16 cellular contexts compared by ENCODE assay signal in the genomic region with DNA sequence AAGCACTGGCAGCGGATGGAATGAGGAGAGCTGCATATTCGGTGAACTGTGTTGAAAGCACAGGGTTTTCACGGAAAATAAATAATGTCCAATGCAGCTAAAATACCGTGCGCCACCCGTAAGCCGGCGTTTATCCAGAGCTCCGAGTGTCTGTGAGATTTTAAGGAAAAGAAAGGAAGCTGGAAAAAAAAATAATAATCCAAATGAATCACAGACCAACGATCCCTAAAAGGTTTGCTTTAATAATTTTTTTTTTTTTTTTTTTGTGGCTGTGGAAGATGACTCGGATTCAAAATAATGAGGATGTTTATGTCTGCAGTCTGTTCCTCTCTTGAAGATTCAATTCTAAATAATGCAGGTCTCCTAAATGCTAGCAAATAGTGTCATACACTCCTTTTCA.
DNase-seq lines count a peak whose midpoint lies in the region; ATAC-seq and TF ChIP-seq lines count a peak whose summit lies in the region.
"Had no signal": no experiment of that assay in that cellular context is flagged by ENCODE, and none has a peak within 500 bp of the region (broad histone marks: within the 10 kb centered on the region; RNA-seq: fewer than 3 reads in every experiment).

No MANE protein-coding gene starts in this region.

- no peak overlapping the region for H3K23ac ChIP-seq in IMR-90 (ENCODE audit: low read depth, low read length)

- H3K56ac ChIP-seq in IMR-90 (ENCODE audit: extremely low read depth, insufficient read depth, low read length): no peak overlapping the region

- H4K20me1 ChIP-seq in IMR-90 (ENCODE audit: insufficient read depth, low read length) (no peaks in the 10 kb centered on the region), osteoblast (ENCODE audit: insufficient read depth, low read length) (no peaks in the 10 kb centered on the region)

- no peaks in the 10 kb centered on the region for H3K36me3 Mint-ChIP-seq in chondrocyte (ENCODE audit: low read depth)
- H3K36me3 Mint-ChIP-seq: CD4-positive, CD25-positive, alpha-beta regulatory T cell had no signal

- no peaks in the 10 kb centered on the region for H3K79me2 ChIP-seq in osteoblast (ENCODE audit: insufficient read depth, low read length)

- H2AK9ac ChIP-seq in IMR-90 (replicated peaks; ENCODE audit: low read depth, low read length, poor library complexity): no peak overlapping the region

- WGBS in IMR-90 (ENCODE audit: extremely low coverage in 2 of 2, insufficient read length in 1 of 2), 2 experiments: no CpG with 5 or more reads among the region's 11 CpGs

- no peaks in the 10 kb centered on the region for H3K27me3 ChIP-seq in IMR-90 (ENCODE audit: control insufficient read depth, insufficient read depth, low read length)
- no peaks in the 10 kb centered on the region for H3K27me3 ChIP-seq in osteoblast (ENCODE audit: insufficient read depth, low read length)
- peaks cover 5% of the 10 kb centered on the region for H3K27me3 ChIP-seq in left ventricle myocardium inferior (ENCODE audit: low read depth)
- H3K27me3 ChIP-seq: BE2C had no signal

- H3K4me3 ChIP-seq in IMR-90 (ENCODE audit: insufficient read depth, low read depth, low read length) (no peak overlapping the region), osteoblast (ENCODE audit: insufficient read depth, low read length) (peak overlapping the region; percentile 56), left ventricle myocardium inferior (no peak overlapping the region)
- H3K4me3 ChIP-seq: A549, GM23248 had no signal

- H3K36me3 ChIP-seq in IMR-90 (ENCODE audit: control insufficient read depth, insufficient read depth, low read length): no peaks in the 10 kb centered on the region
- H3K36me3 ChIP-seq in osteoblast (ENCODE audit: insufficient read depth, low read length): no peaks in the 10 kb centered on the region
- H3K36me3 ChIP-seq in left ventricle myocardium inferior: no peaks in the 10 kb centered on the region
- H3K36me3 ChIP-seq: BE2C had no signal

- peaks cover 34% of the 10 kb centered on the region for H3K9me3 ChIP-seq in IMR-90 (ENCODE audit: control insufficient read depth, insufficient read depth, low read length)
- H3K9me3 ChIP-seq in osteoblast (ENCODE audit: low read depth, low read length): no peaks in the 10 kb centered on the region
- H3K9me3 ChIP-seq in left ventricle myocardium inferior (replicated peaks): peaks cover 33% of the 10 kb centered on the region
- H3K9me3 ChIP-seq: A549, BE2C had no signal

- H3K27ac ChIP-seq in IMR-90 (ENCODE audit: insufficient read depth, low read length) (no peak overlapping the region), osteoblast (ENCODE audit: low read depth, low read length) (no peak overlapping the region), left ventricle myocardium inferior (replicated peaks) (no peak overlapping the region)
- H3K27ac ChIP-seq: A549, GM23248 had no signal

- H2BK20ac ChIP-seq in IMR-90 (ENCODE audit: low read depth, low read length): no peak overlapping the region

- H3K27ac Mint-ChIP-seq in chondrocyte (ENCODE audit: unreplicated experiment): no peak overlapping the region
- H3K27ac Mint-ChIP-seq: CD4-positive, CD25-positive, alpha-beta regulatory T cell had no signal

- no peaks in the 10 kb centered on the region for H3K27me3 Mint-ChIP-seq in chondrocyte (ENCODE audit: low read depth)
- H3K27me3 Mint-ChIP-seq: CD4-positive, CD25-positive, alpha-beta regulatory T cell had no signal

- H4K5ac ChIP-seq in IMR-90 (ENCODE audit: low read depth, low read length): no peak overlapping the region

- ATAC-seq in IMR-90 (ENCODE audit: low read depth): peak; percentile 53
- ATAC-seq: A549 had no signal

- H3K79me1 ChIP-seq in IMR-90 (ENCODE audit: low read depth in 1 of 2, low read length in 2 of 2): no peaks in the 10 kb centered on the region

- no peak overlapping the region for H2AK5ac ChIP-seq in IMR-90 (ENCODE audit: low read depth, low read length)

- CTCF ChIA-PET in IMR-90 (lab: Yijun Ruan, JAX): no interaction called here

- H3K4ac ChIP-seq in IMR-90 (ENCODE audit: low read depth, low read length): no peak overlapping the region

- H3K4me2 ChIP-seq in IMR-90 (ENCODE audit: low read depth, low read length): no peak overlapping the region
- peak overlapping the region; percentile 72 for H3K4me2 ChIP-seq in osteoblast (ENCODE audit: insufficient read depth, low read length)
- H3K4me2 ChIP-seq: A549 had no signal

- in situ Hi-C loops in IMR-90 (cut with MboI; ENCODE audit: low sequenced_read_pairs): no loop called here

- no peak overlapping the region for H3K18ac ChIP-seq in IMR-90 (ENCODE audit: low read depth, low read length)

- intact Hi-C loops in IMR-90 (cut with micrococcal nuclease): no loop called here
- intact Hi-C loops in left ventricle myocardium inferior (cut with micrococcal nuclease): no loop called here

- no peak for TF ChIP-seq POLR2A in IMR-90 (IDR thresholded peaks at IDR 0.05; ENCODE audit: low read depth, low read length)

- H2BK15ac ChIP-seq in IMR-90 (ENCODE audit: low read depth, low read length): no peak overlapping the region

- TF ChIP-seq CTCF in IMR-90 (conservative IDR thresholded peaks at IDR 0.05; ENCODE audit: low read depth, low read length): no peak
- TF ChIP-seq CTCF in chondrocyte (IDR thresholded peaks at IDR 0.05): no peak
- TF ChIP-seq CTCF in osteoblast (IDR thresholded peaks at IDR 0.05; ENCODE audit: extremely low read depth, low read depth, low read length): no peak
- TF ChIP-seq CTCF in left ventricle myocardium inferior (IDR thresholded peaks at IDR 0.05; ENCODE audit: borderline replicate concordance): no peak

- H3K4me1 Mint-ChIP-seq in chondrocyte (ENCODE audit: low read depth): peaks cover 14% of the 10 kb centered on the region
- H3K4me1 Mint-ChIP-seq: CD4-positive, CD25-positive, alpha-beta regulatory T cell had no signal

- H4K8ac ChIP-seq in IMR-90 (ENCODE audit: low read depth in 2 of 2, low read length in 2 of 2): no peak overlapping the region

- H3K14ac ChIP-seq in IMR-90 (replicated peaks; ENCODE audit: low read depth, low read length): no peak overlapping the region

- no peak for TF ChIP-seq RAD21 in IMR-90 (IDR thresholded peaks at IDR 0.05; ENCODE audit: low read length)

- no peak overlapping the region for H2AFZ ChIP-seq in IMR-90 (replicated peaks; ENCODE audit: low read length, poor library complexity)
- H2AFZ ChIP-seq in osteoblast (ENCODE audit: low read length): peak overlapping the region; percentile 51
- H2AFZ ChIP-seq: GM23248 had no signal

- H3K4me1 ChIP-seq in IMR-90 (ENCODE audit: control insufficient read depth, insufficient read depth, low read length) (no peaks in the 10 kb centered on the region), osteoblast (ENCODE audit: insufficient read depth, low read length) (no peaks in the 10 kb centered on the region), left ventricle myocardium inferior (no peaks in the 10 kb centered on the region)
- H3K4me1 ChIP-seq: A549, BE2C had no signal

- BruUV-seq in IMR-90 (replicated peaks; lab: Mats Ljungman, UMichigan): no TSS peak

- DNase-seq in EH (ENCODE audit: low read depth): peak; percentile 75
- no peak for DNase-seq in IMR-90
- DNase-seq in chondrocyte (ENCODE audit: low spot score): no peak
- DNase-seq in osteoblast (ENCODE audit: insufficient read length, low spot score, missing footprints): peak; percentile 83
- no peak for DNase-seq in NCI-H2196 (lab: John Stamatoyannopoulos, UW; ENCODE audit: unreplicated experiment)
- no peak for DNase-seq in left ventricle myocardium inferior
- no peak for DNase-seq in HK-2 (ENCODE audit: unreplicated experiment)
- DNase-seq: BE2C; Calu3; CD4-positive, CD25-positive, alpha-beta regulatory T cell; DMS 273 treated with DMSO at 0.1 percent for 48 hours; GDM1; GM23248; Kasumi-1; KBM-7 had no signal

- no peak overlapping the region for H2BK5ac ChIP-seq in IMR-90 (ENCODE audit: low read depth, low read length, poor library complexity, severe bottlenecking)

- H3K9me3 Mint-ChIP-seq in chondrocyte (ENCODE audit: low read depth): peaks cover 7% of the 10 kb centered on the region

- no peaks in the 10 kb centered on the region for H3K9me1 ChIP-seq in IMR-90 (ENCODE audit: insufficient read depth, low read length)

- POLR2A ChIA-PET in IMR-90 (lab: Charles Lee; ENCODE audit: unreplicated experiment): no interaction called here

- dilution Hi-C loops in IMR-90 (cut with HindIII; ENCODE audit: low sequenced_read_pairs, unreplicated experiment): no loop called here

- peak overlapping the region; percentile 44 for H3K4me3 Mint-ChIP-seq in chondrocyte (ENCODE audit: unreplicated experiment)
- H3K4me3 Mint-ChIP-seq: CD4-positive, CD25-positive, alpha-beta regulatory T cell had no signal

- H2BK120ac ChIP-seq in IMR-90 (ENCODE audit: low read depth, low read length): no peak overlapping the region

- H3K9ac ChIP-seq in IMR-90 (ENCODE audit: low read depth, low read length): no peak overlapping the region
- H3K9ac ChIP-seq: GM23248 had no signal

- no peak overlapping the region for H4K91ac ChIP-seq in IMR-90 (ENCODE audit: insufficient read depth, low read depth, low read length)

TF ChIP-seq in IMR-90, 13 proteins besides CTCF, POLR2A, EP300 and RAD21:
- TF ChIP-seq, protein P1, sequence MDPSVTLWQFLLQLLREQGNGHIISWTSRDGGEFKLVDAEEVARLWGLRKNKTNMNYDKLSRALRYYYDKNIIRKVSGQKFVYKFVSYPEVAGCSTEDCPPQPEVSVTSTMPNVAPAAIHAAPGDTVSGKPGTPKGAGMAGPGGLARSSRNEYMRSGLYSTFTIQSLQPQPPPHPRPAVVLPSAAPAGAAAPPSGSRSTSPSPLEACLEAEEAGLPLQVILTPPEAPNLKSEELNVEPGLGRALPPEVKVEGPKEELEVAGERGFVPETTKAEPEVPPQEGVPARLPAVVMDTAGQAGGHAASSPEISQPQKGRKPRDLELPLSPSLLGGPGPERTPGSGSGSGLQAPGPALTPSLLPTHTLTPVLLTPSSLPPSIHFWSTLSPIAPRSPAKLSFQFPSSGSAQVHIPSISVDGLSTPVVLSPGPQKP (IDR thresholded peaks at IDR 0.05; ENCODE audit: borderline replicate concordance, low read depth, low read length): no peak
- TF ChIP-seq FOS (IDR thresholded peaks at IDR 0.05; ENCODE audit: low read depth, low read length): no peak

Comparison
In these comparisons a context has a peak if more than half of its experiments do, and no peak if none do; other contexts are left out.
1. DNase-seq: peak in EH (single experiment) and osteoblast (single experiment); none in IMR-90 (single experiment), chondrocyte (single experiment), NCI-H2196 (single experiment), left ventricle myocardium inferior (single experiment) and HK-2 (single experiment).